In the genomic region with DNA sequence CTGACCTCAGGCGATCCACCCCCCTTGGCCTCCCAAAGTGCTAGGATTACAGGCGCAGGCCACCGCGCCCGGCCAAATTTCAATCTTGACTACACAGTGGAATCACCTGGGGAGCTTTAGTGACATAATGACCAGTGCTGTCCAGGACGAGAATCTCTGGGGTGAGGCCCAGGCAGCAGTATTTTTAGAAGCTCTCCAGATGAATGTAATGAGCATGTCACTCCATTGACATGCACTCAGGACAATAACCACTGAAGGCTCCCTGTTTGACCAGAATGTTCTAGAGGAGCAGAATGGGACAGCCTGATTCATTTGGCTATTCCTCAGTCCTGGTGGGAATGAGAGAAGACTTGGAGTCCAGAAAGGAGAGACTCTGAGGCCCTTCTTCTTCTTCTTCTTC, we compare ENCODE assay signal across 1 cellular context.
TF ChIP-seq lines count a peak whose summit lies in the region.

No MANE protein-coding gene starts in this region.

TF ChIP-seq in H1, 55 proteins besides CTCF, POLR2A, EP300 and RAD21:
- TF ChIP-seq RFX5 (IDR thresholded peaks at IDR 0.05; ENCODE audit: borderline replicate concordance, low read depth, low read length): no peak
- TF ChIP-seq BACH1 (IDR thresholded peaks at IDR 0.05; ENCODE audit: low read length): no peak
- TF ChIP-seq SP4 (IDR thresholded peaks at IDR 0.05; ENCODE audit: low read length): no peak
- no peak for TF ChIP-seq SP1 (IDR thresholded peaks at IDR 0.05; ENCODE audit: low read depth, low read length)
- no peak for TF ChIP-seq HDAC6 (IDR thresholded peaks at IDR 0.05; ENCODE audit: low read depth, low read length)
- no peak for TF ChIP-seq ASH2L (IDR thresholded peaks at IDR 0.05; ENCODE audit: low read length)
- TF ChIP-seq BRCA1 (IDR thresholded peaks at IDR 0.05; ENCODE audit: low read depth, low read length): no peak
- TF ChIP-seq PHF8 (conservative IDR thresholded peaks at IDR 0.05; ENCODE audit: low read depth, low read length): no peak
- no peak for TF ChIP-seq SUZ12 (IDR thresholded peaks at IDR 0.05; ENCODE audit: low read length)
- no peak for TF ChIP-seq POLR2AphosphoS5 (IDR thresholded peaks at IDR 0.05; ENCODE audit: low read depth, low read length)
- no peak for TF ChIP-seq TAF7 (optimal IDR thresholded peaks at IDR 0.05; ENCODE audit: borderline replicate concordance, low read depth, low read length)
- no peak for TF ChIP-seq EGR1 (IDR thresholded peaks at IDR 0.05; ENCODE audit: borderline replicate concordance, low read depth, low read length)
- TF ChIP-seq RNF2 (IDR thresholded peaks at IDR 0.05; ENCODE audit: borderline replicate concordance, low read depth, low read length, missing control alignments, poor library complexity, severe bottlenecking): no peak
- no peak for TF ChIP-seq RBBP5 (IDR thresholded peaks at IDR 0.05; ENCODE audit: borderline replicate concordance, low read depth, low read length)
- no peak for TF ChIP-seq KDM5A (IDR thresholded peaks at IDR 0.05; ENCODE audit: low read length)
- TF ChIP-seq CTBP2 (IDR thresholded peaks at IDR 0.05; ENCODE audit: borderline replicate concordance, insufficient read depth, insufficient read length, low read length): no peak
- no peak for TF ChIP-seq GABPA (IDR thresholded peaks at IDR 0.05; ENCODE audit: borderline replicate concordance, insufficient read depth, low read length)
- no peak for TF ChIP-seq CHD2 (IDR thresholded peaks at IDR 0.05; ENCODE audit: low read length)
- no peak for TF ChIP-seq CEBPB (IDR thresholded peaks at IDR 0.05; ENCODE audit: low read depth, low read length)
TF ChIP-seq in H1: peak in this region for 0.
